In genomic region chr9:36894695-36895310, GRCh38 we compare ENCODE assay signal across 25 cellular contexts.
"Had no signal": no experiment of that assay in that cellular context is flagged by ENCODE, and none has a peak within 500 bp of the region (broad histone marks: within the 10 kb centered on the region; RNA-seq: fewer than 3 reads in every experiment).

No MANE protein-coding gene starts in this region.

- H3K27ac ChIP-seq: ascending aorta, cardiac muscle cell, gastroesophageal sphincter, hepatocyte, neutrophil, stomach, tibial artery, upper lobe of right lung had no signal

- H3K9me3 Mint-ChIP-seq: activated naive CD4-positive, alpha-beta T cell treated with anti-CD3 and anti-CD28 coated beads for 36 hours; activated naive CD8-positive, alpha-beta T cell treated with anti-CD3 and anti-CD28 coated beads, Interleukin-2, amount 10 ng/mL, durations not matched to agents 7 days and 5 days; effector memory CD8-positive, alpha-beta T cell; naive thymus-derived CD8-positive, alpha-beta T cell; stimulated activated effector memory CD8-positive, alpha-beta T cell treated with anti-CD3 and anti-CD28 coated beads, Interleukin-12 subunit alpha, Interleukin-12 subunit beta, amount 100 ng/mL, for 72 hours had no signal

- H3K4me3 ChIP-seq: ascending aorta, cardiac muscle cell, gastroesophageal sphincter, hepatocyte, stomach, tibial artery, upper lobe of right lung had no signal

- H3K4me2 ChIP-seq: hepatocyte had no signal

- H3K9me3 ChIP-seq: ascending aorta, gastroesophageal sphincter, neutrophil, stomach, tibial artery, upper lobe of right lung had no signal

- H3K27ac Mint-ChIP-seq: activated CD4-positive, alpha-beta T cell treated with anti-CD3 and anti-CD28 coated beads for 36 hours; activated CD8-positive, alpha-beta T cell treated with anti-CD3 and anti-CD28 coated beads, Interleukin-2, amount 10 ng/mL, durations not matched to agents 7 days and 5 days; activated naive CD4-positive, alpha-beta T cell treated with anti-CD3 and anti-CD28 coated beads for 36 hours; activated naive CD8-positive, alpha-beta T cell treated with anti-CD3 and anti-CD28 coated beads, Interleukin-2, amount 10 ng/mL, durations not matched to agents 7 days and 5 days; brain; effector memory CD8-positive, alpha-beta T cell; naive thymus-derived CD8-positive, alpha-beta T cell; stimulated activated effector memory CD8-positive, alpha-beta T cell treated with anti-CD3 and anti-CD28 coated beads, Interleukin-12 subunit alpha, Interleukin-12 subunit beta, amount 100 ng/mL, for 72 hours had no signal

- ATAC-seq: activated CD4-positive, alpha-beta T cell treated with anti-CD3 and anti-CD28 coated beads for 36 hours; activated CD8-positive, alpha-beta T cell treated with anti-CD3 and anti-CD28 coated beads, Interleukin-2, amount 10 ng/mL, durations not matched to agents 7 days and 5 days; effector memory CD8-positive, alpha-beta T cell; gastroesophageal sphincter; left cardiac atrium; naive thymus-derived CD8-positive, alpha-beta T cell; sciatic nerve; stimulated activated effector memory CD8-positive, alpha-beta T cell treated with anti-CD3 and anti-CD28 coated beads, Interleukin-12 subunit alpha, Interleukin-12 subunit beta, amount 100 ng/mL, for 72 hours; upper lobe of right lung had no signal

- H3K36me3 Mint-ChIP-seq: activated naive CD8-positive, alpha-beta T cell treated with anti-CD3 and anti-CD28 coated beads, Interleukin-2, amount 10 ng/mL, durations not matched to agents 7 days and 5 days; brain; naive thymus-derived CD8-positive, alpha-beta T cell; stimulated activated effector memory CD8-positive, alpha-beta T cell treated with anti-CD3 and anti-CD28 coated beads, Interleukin-12 subunit alpha, Interleukin-12 subunit beta, amount 100 ng/mL, for 72 hours had no signal

- H3K36me3 ChIP-seq: ascending aorta, cardiac muscle cell, gastroesophageal sphincter, neutrophil, stomach, tibial artery, upper lobe of right lung had no signal

- H3K4me3 Mint-ChIP-seq: activated CD4-positive, alpha-beta T cell treated with anti-CD3 and anti-CD28 coated beads for 36 hours; activated CD8-positive, alpha-beta T cell treated with anti-CD3 and anti-CD28 coated beads, Interleukin-2, amount 10 ng/mL, durations not matched to agents 7 days and 5 days; activated naive CD4-positive, alpha-beta T cell treated with anti-CD3 and anti-CD28 coated beads for 36 hours; activated naive CD8-positive, alpha-beta T cell treated with anti-CD3 and anti-CD28 coated beads, Interleukin-2, amount 10 ng/mL, durations not matched to agents 7 days and 5 days; brain; effector memory CD8-positive, alpha-beta T cell; naive thymus-derived CD8-positive, alpha-beta T cell; stimulated activated effector memory CD8-positive, alpha-beta T cell treated with anti-CD3 and anti-CD28 coated beads, Interleukin-12 subunit alpha, Interleukin-12 subunit beta, amount 100 ng/mL, for 72 hours had no signal

- H2AFZ ChIP-seq: hepatocyte had no signal

- H3K4me1 Mint-ChIP-seq: activated CD4-positive, alpha-beta T cell treated with anti-CD3 and anti-CD28 coated beads for 36 hours; activated naive CD8-positive, alpha-beta T cell treated with anti-CD3 and anti-CD28 coated beads, Interleukin-2, amount 10 ng/mL, durations not matched to agents 7 days and 5 days; naive thymus-derived CD8-positive, alpha-beta T cell; stimulated activated effector memory CD8-positive, alpha-beta T cell treated with anti-CD3 and anti-CD28 coated beads, Interleukin-12 subunit alpha, Interleukin-12 subunit beta, amount 100 ng/mL, for 72 hours had no signal

- H3K4me1 ChIP-seq: ascending aorta, gastroesophageal sphincter, stomach, tibial artery, upper lobe of right lung had no signal

- H3K27me3 ChIP-seq: ascending aorta, upper lobe of right lung had no signal

- DNase-seq: activated CD4-positive, alpha-beta T cell treated with anti-CD3 and anti-CD28 coated beads for 36 hours; activated CD4-positive, CD25-positive, alpha-beta regulatory T cell; activated CD8-positive, alpha-beta T cell treated with anti-CD3 and anti-CD28 coated beads, Interleukin-2, amount 10 ng/mL, durations not matched to agents 7 days and 5 days; activated effector memory CD4-positive, alpha-beta T cell treated with Interleukin-2 at 50 U/mL for 16 hours; activated naive CD4-positive, alpha-beta T cell treated with anti-CD3 and anti-CD28 coated beads for 36 hours; activated naive CD8-positive, alpha-beta T cell treated with anti-CD3 and anti-CD28 coated beads, Interleukin-2, amount 10 ng/mL, durations not matched to agents 7 days and 5 days; cortex of kidney; effector memory CD8-positive, alpha-beta T cell; left cardiac atrium; mammary epithelial cell; midbrain; naive thymus-derived CD8-positive, alpha-beta T cell; small intestine; stimulated activated CD4-positive, alpha-beta T cell treated with anti-CD3 and anti-CD28 coated beads, Interleukin-4, amount 100 ng/mL, for 24 hours; stomach; tibial artery; upper lobe of right lung had no signal
